14 cellular contexts compared by ENCODE assay signal in genomic region chr9:11933926-11934325, GRCh38.
DNase-seq lines count a peak whose midpoint lies in the region; ATAC-seq and TF ChIP-seq lines count a peak whose summit lies in the region.
"Had no signal": no experiment of that assay in that cellular context is flagged by ENCODE, and none has a peak within 500 bp of the region (broad histone marks: within the 10 kb centered on the region; RNA-seq: fewer than 3 reads in every experiment).

No MANE protein-coding gene starts in this region.

- DNase-seq in AG10803 (ENCODE audit: low read depth) (peak; percentile 87), HS-5 (ENCODE audit: low read depth) (peak; percentile 52), adipocyte (ENCODE audit: low read depth) (peak; percentile 65), glutamatergic neuron (no peak), G401 (ENCODE audit: low spot score) (no peak), pons (ENCODE audit: low spot score) (no peak)
- DNase-seq in activated T-cell treated with anti-CD3 and anti-CD28 coated beads, Interleukin-2, amount 50 U/mL, for 72 hours = no peak
- DNase-seq: activated naive CD8-positive, alpha-beta T cell treated with anti-CD3 and anti-CD28 coated beads for 36 hours; C1 segment of cervical spinal cord; effector CD4-positive, alpha-beta T cell; hippocampal formation; stimulated activated naive CD4-positive, alpha-beta T cell; T1000 had no signal

- no peaks in the 10 kb centered on the region for H3K36me3 ChIP-seq in adipocyte (ENCODE audit: control insufficient read depth, insufficient read depth, low read length, severe bottlenecking)

- H3K4me1 Mint-ChIP-seq in glutamatergic neuron (ENCODE audit: low read depth, unreplicated experiment) = no peaks in the 10 kb centered on the region
- no peaks in the 10 kb centered on the region for H3K4me1 Mint-ChIP-seq in activated T-cell treated with anti-CD3 and anti-CD28 coated beads, Interleukin-2, amount 50 U/mL, for 72 hours (ENCODE audit: low read depth)
- H3K4me1 Mint-ChIP-seq: activated naive CD8-positive, alpha-beta T cell treated with anti-CD3 and anti-CD28 coated beads for 36 hours had no signal

- no peaks in the 10 kb centered on the region for H3K27me3 Mint-ChIP-seq in glutamatergic neuron (ENCODE audit: unreplicated experiment)
- no peaks in the 10 kb centered on the region for H3K27me3 Mint-ChIP-seq in activated T-cell treated with anti-CD3 and anti-CD28 coated beads, Interleukin-2, amount 50 U/mL, for 72 hours (ENCODE audit: low read depth)
- H3K27me3 Mint-ChIP-seq: activated naive CD8-positive, alpha-beta T cell treated with anti-CD3 and anti-CD28 coated beads for 36 hours had no signal

- ATAC-seq in activated T-cell treated with anti-CD3 and anti-CD28 coated beads, Interleukin-2, amount 50 U/mL, for 72 hours (replicated peaks in 1 of 2) = no peak
- no peak for ATAC-seq in HG03378 (IDR thresholded peaks at IDR 0.05; ENCODE audit: unreplicated experiment)

- H3K4me3 ChIP-seq in AG10803 (ENCODE audit: low read length) = no peak overlapping the region
- no peak overlapping the region for H3K4me3 ChIP-seq in adipocyte (ENCODE audit: low read length)

- H3K9me3 Mint-ChIP-seq in glutamatergic neuron (ENCODE audit: unreplicated experiment) = no peaks in the 10 kb centered on the region
- H3K9me3 Mint-ChIP-seq in activated T-cell treated with anti-CD3 and anti-CD28 coated beads, Interleukin-2, amount 50 U/mL, for 72 hours = peaks cover 1 to 3% of the 10 kb centered on the region in 2 donors

- in situ Hi-C loops in G401 (cut with HindIII; ENCODE audit: low sequenced_read_pairs) = no loop called here

- peak overlapping the region; percentile 13 for H3K27ac Mint-ChIP-seq in glutamatergic neuron (ENCODE audit: unreplicated experiment)
- H3K27ac Mint-ChIP-seq in activated T-cell treated with anti-CD3 and anti-CD28 coated beads, Interleukin-2, amount 50 U/mL, for 72 hours = no peak overlapping the region
- H3K27ac Mint-ChIP-seq: activated naive CD8-positive, alpha-beta T cell treated with anti-CD3 and anti-CD28 coated beads for 36 hours had no signal

- no peaks in the 10 kb centered on the region for H3K9me3 ChIP-seq in adipocyte (ENCODE audit: control insufficient read depth, low read length)

- TF ChIP-seq CTCF in AG10803 (conservative IDR thresholded peaks at IDR 0.05; ENCODE audit: low read length) = no peak
- TF ChIP-seq CTCF in glutamatergic neuron (IDR thresholded peaks at IDR 0.05; ENCODE audit: partially characterized antibody, unreplicated experiment) = no peak

- peaks cover 24% of the 10 kb centered on the region for H3K4me1 ChIP-seq in adipocyte (ENCODE audit: control insufficient read depth, insufficient read depth, low read length)

- H3K36me3 Mint-ChIP-seq in glutamatergic neuron (ENCODE audit: unreplicated experiment) = no peaks in the 10 kb centered on the region
- H3K36me3 Mint-ChIP-seq in activated T-cell treated with anti-CD3 and anti-CD28 coated beads, Interleukin-2, amount 50 U/mL, for 72 hours (ENCODE audit: insufficient read depth in 2 of 2) = no peaks in the 10 kb centered on the region
- H3K36me3 Mint-ChIP-seq: activated naive CD8-positive, alpha-beta T cell treated with anti-CD3 and anti-CD28 coated beads for 36 hours had no signal

- H3K27me3 ChIP-seq in adipocyte (replicated peaks; ENCODE audit: control insufficient read depth, insufficient read depth, low read length) = no peaks in the 10 kb centered on the region

- H3K9ac ChIP-seq in adipocyte (ENCODE audit: low read length) = peak overlapping the region; percentile 27

- no peak overlapping the region for H3K4me3 Mint-ChIP-seq in glutamatergic neuron (ENCODE audit: unreplicated experiment)
- no peak overlapping the region for H3K4me3 Mint-ChIP-seq in activated T-cell treated with anti-CD3 and anti-CD28 coated beads, Interleukin-2, amount 50 U/mL, for 72 hours
- H3K4me3 Mint-ChIP-seq: activated naive CD8-positive, alpha-beta T cell treated with anti-CD3 and anti-CD28 coated beads for 36 hours had no signal

Comparison
In these comparisons a context has a peak if more than half of its experiments do, and no peak if none do; other contexts are left out.
1. DNase-seq: peak in AG10803 (single experiment), HS-5 (single experiment) and adipocyte (single experiment); none in glutamatergic neuron (single experiment), activated T-cell treated with anti-CD3 and anti-CD28 coated beads, Interleukin-2, amount 50 U/mL, for 72 hours (0 of 2), G401 (single experiment) and pons (single experiment).